In genomic region chrX:74519870-74520269, GRCh38 we compare ENCODE assay signal across 30 cellular contexts.
A peak's percentile ranks its signal among the peaks of the same experiment; 100 is the strongest.
DNase-seq lines count a peak whose midpoint lies in the region; ATAC-seq and TF ChIP-seq lines count a peak whose summit lies in the region.
"Had no signal": no experiment of that assay in that cellular context is flagged by ENCODE, and none has a peak within 500 bp of the region (broad histone marks: within the 10 kb centered on the region; RNA-seq: fewer than 3 reads in every experiment).

No MANE protein-coding gene starts in this region.

- H3K4me3 ChIP-seq in fibroblast of the aortic adventitia (ENCODE audit: low read depth, low read length), result no peak overlapping the region
- no peak overlapping the region for H3K4me3 ChIP-seq in right cardiac atrium (ENCODE audit: low read length)

- H3K9me3 ChIP-seq in right cardiac atrium (ENCODE audit: control insufficient read depth, low read length), result no peaks in the 10 kb centered on the region

- H3K4me1 ChIP-seq in right cardiac atrium (ENCODE audit: control insufficient read depth, insufficient read depth, low read length), result no peaks in the 10 kb centered on the region

- H3K4me3 Mint-ChIP-seq in activated T-cell treated with anti-CD3 and anti-CD28 coated beads, Interleukin-2, amount 50 U/mL, for 72 hours, result no peak overlapping the region
- H3K4me3 Mint-ChIP-seq in activated T-cell treated with anti-CD3 and anti-CD28 coated beads, Interleukin-2, amount 50 U/mL, for 4 hours, result no peak overlapping the region
- H3K4me3 Mint-ChIP-seq: B cell; CD8-positive, alpha-beta memory T cell had no signal

- no peaks in the 10 kb centered on the region for H3K4me1 Mint-ChIP-seq in activated T-cell treated with anti-CD3 and anti-CD28 coated beads, Interleukin-2, amount 50 U/mL, for 72 hours (ENCODE audit: low read depth)
- no peaks in the 10 kb centered on the region for H3K4me1 Mint-ChIP-seq in activated T-cell treated with anti-CD3 and anti-CD28 coated beads, Interleukin-2, amount 50 U/mL, for 4 hours (ENCODE audit: low read depth)
- H3K4me1 Mint-ChIP-seq: B cell; CD8-positive, alpha-beta memory T cell had no signal

- H3K27ac Mint-ChIP-seq in activated T-cell treated with anti-CD3 and anti-CD28 coated beads, Interleukin-2, amount 50 U/mL, for 72 hours, result peak overlapping the region; percentile 68
- H3K27ac Mint-ChIP-seq: B cell; CD8-positive, alpha-beta memory T cell had no signal

- no peak for TF ChIP-seq CTCF in fibroblast of the aortic adventitia (IDR thresholded peaks at IDR 0.05; ENCODE audit: insufficient read depth, low read length)

- intact Hi-C loops in right cardiac atrium (cut with DNase I), result no loop called here
- intact Hi-C loops in sciatic nerve (cut with DNase I), result no loop called here

- peaks cover 0 to 2% of the 10 kb centered on the region in 2 donors for H3K9me3 Mint-ChIP-seq in activated T-cell treated with anti-CD3 and anti-CD28 coated beads, Interleukin-2, amount 50 U/mL, for 72 hours
- peaks cover 5% of the 10 kb centered on the region for H3K9me3 Mint-ChIP-seq in activated T-cell treated with anti-CD3 and anti-CD28 coated beads, Interleukin-2, amount 50 U/mL, for 4 hours

- H3K27ac ChIP-seq in right cardiac atrium (ENCODE audit: low read length), result no peak overlapping the region
- H3K27ac ChIP-seq: 22Rv1, C4-2B, RWPE1 had no signal

- 55% methylated on average over 2 of the region's 2 CpGs for WGBS in right cardiac atrium

- DNase-seq in activated T-cell treated with anti-CD3 and anti-CD28 coated beads, Interleukin-2, amount 50 U/mL, for 72 hours, result no peak
- no peak for DNase-seq in activated T-cell treated with anti-CD3 and anti-CD28 coated beads, Interleukin-2, amount 50 U/mL, for 4 hours
- DNase-seq in fibroblast of the aortic adventitia (ENCODE audit: low read depth) (peak; percentile 28), right cardiac atrium (peak in 2 of 3 donors; percentile 49 to 63), sciatic nerve (ENCODE audit: low spot score) (peak; percentile 63), MV-4-11 (lab: John Stamatoyannopoulos, UW) (no peak), NK-92 (lab: John Stamatoyannopoulos, UW; ENCODE audit: unreplicated experiment) (no peak)
- DNase-seq: CD8-positive, alpha-beta memory T cell; DMS 273 treated with DMSO at 0.1 percent for 48 hours; DMS79; EL; GF-D8; HCEC 1CT; IMR-90; KG1; MM.1S; NCI-H1048; NCI-H1417 treated with DMSO at 0.1 percent for 48 hours; NCI-H1694 treated with DMSO at 0.1 percent for 48 hours; NCI-H2081; NCI-H226; NCI-H510A; NCI-H69; SIG-M5 had no signal

- H3K27me3 ChIP-seq in right cardiac atrium (ENCODE audit: control insufficient read depth, insufficient read depth), result no peaks in the 10 kb centered on the region

- peaks cover 0 to 1% of the 10 kb centered on the region in 2 donors for H3K36me3 Mint-ChIP-seq in activated T-cell treated with anti-CD3 and anti-CD28 coated beads, Interleukin-2, amount 50 U/mL, for 72 hours (ENCODE audit: insufficient read depth in 2 of 2)
- H3K36me3 Mint-ChIP-seq in activated T-cell treated with anti-CD3 and anti-CD28 coated beads, Interleukin-2, amount 50 U/mL, for 4 hours (ENCODE audit: insufficient read depth), result no peaks in the 10 kb centered on the region
- H3K36me3 Mint-ChIP-seq: CD8-positive, alpha-beta memory T cell had no signal

- ATAC-seq in activated T-cell treated with anti-CD3 and anti-CD28 coated beads, Interleukin-2, amount 50 U/mL, for 72 hours (replicated peaks in 1 of 2), result no peak
- ATAC-seq in activated T-cell treated with anti-CD3 and anti-CD28 coated beads, Interleukin-2, amount 50 U/mL, for 4 hours, result no peak
- ATAC-seq in right cardiac atrium, result peak in 1 of 2 donors; percentile 49
- ATAC-seq in sciatic nerve, result peak; percentile 50
- ATAC-seq in HG02623 (IDR thresholded peaks at IDR 0.05; ENCODE audit: unreplicated experiment), result no peak
- ATAC-seq: Panc1 had no signal

- H3K27me3 Mint-ChIP-seq in activated T-cell treated with anti-CD3 and anti-CD28 coated beads, Interleukin-2, amount 50 U/mL, for 72 hours (ENCODE audit: low read depth), result peaks cover 27% of the 10 kb centered on the region
- peaks cover 3% of the 10 kb centered on the region for H3K27me3 Mint-ChIP-seq in activated T-cell treated with anti-CD3 and anti-CD28 coated beads, Interleukin-2, amount 50 U/mL, for 4 hours (ENCODE audit: low read depth)
- H3K27me3 Mint-ChIP-seq: B cell; CD8-positive, alpha-beta memory T cell had no signal

Comparison
In these comparisons a context has a peak if more than half of its experiments do, and no peak if none do; other contexts are left out.
1. DNase-seq: peak in fibroblast of the aortic adventitia (single experiment), right cardiac atrium (2 of 3) and sciatic nerve (single experiment); none in activated T-cell treated with anti-CD3 and anti-CD28 coated beads, Interleukin-2, amount 50 U/mL, for 72 hours (0 of 2), activated T-cell treated with anti-CD3 and anti-CD28 coated beads, Interleukin-2, amount 50 U/mL, for 4 hours (single experiment), MV-4-11 (single experiment) and NK-92 (single experiment).